In the genomic region with DNA sequence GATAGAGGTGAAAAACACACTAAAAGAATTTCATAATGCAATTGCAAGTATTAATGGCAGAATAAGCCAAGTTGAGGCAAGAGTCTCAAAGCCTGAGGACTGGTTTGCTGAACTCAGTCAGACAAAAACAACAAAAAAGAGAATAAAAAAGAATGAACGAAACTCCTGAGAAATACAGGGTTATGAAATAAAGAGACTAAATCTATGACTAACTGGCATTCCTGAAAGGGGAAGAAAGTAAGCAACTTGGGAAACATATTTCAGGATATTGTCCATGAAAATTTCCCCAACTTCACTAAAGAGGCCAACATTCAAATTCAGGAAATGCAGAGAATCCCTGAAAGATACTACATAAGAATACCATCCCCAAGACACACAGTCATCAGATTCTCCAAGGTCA, we compare ENCODE assay signal across 18 cellular contexts.
"Had no signal": no experiment of that assay in that cellular context is flagged by ENCODE, and none has a peak within 500 bp of the region (broad histone marks: within the 10 kb centered on the region; RNA-seq: fewer than 3 reads in every experiment).

No MANE protein-coding gene starts in this region.

- H3K36me3 Mint-ChIP-seq: activated naive CD4-positive, alpha-beta T cell treated with anti-CD3 and anti-CD28 coated beads, Interleukin-2, amount 10 ng/mL, durations not matched to agents 7 days and 5 days; immature natural killer cell; natural killer cell treated with Interleukin-12 subunit alpha and Interleukin-12 subunit beta and Interleukin-15 and Interleukin-18, amount 100 ng/mL, for 72 hours had no signal

- H3K27me3 Mint-ChIP-seq: activated B cell treated with CpG ODN at 0.5 μM for 24 hours; activated CD4-positive, alpha-beta T cell treated with anti-CD3 and anti-CD28 coated beads, Interleukin-2, amount 10 ng/mL, durations not matched to agents 24 days and 14 days; activated naive CD4-positive, alpha-beta T cell treated with anti-CD3 and anti-CD28 coated beads, Interleukin-2, amount 10 ng/mL, durations not matched to agents 7 days and 5 days; activated T-helper 17 cell treated with anti-CD3 and anti-CD28 coated beads, Interleukin-2, amount 50 U/mL, for 72 hours; natural killer cell treated with Interleukin-12 subunit alpha and Interleukin-12 subunit beta and Interleukin-15 and Interleukin-18, amount 100 ng/mL, for 72 hours; T-helper 17 cell had no signal

- ATAC-seq: activated T-helper 17 cell treated with anti-CD3 and anti-CD28 coated beads, Interleukin-2, amount 50 U/mL, for 72 hours; body of pancreas; left colon; natural killer cell treated with Interleukin-12 subunit alpha and Interleukin-12 subunit beta and Interleukin-15 and Interleukin-18, amount 100 ng/mL, for 72 hours; T-helper 17 cell had no signal

- H3K4me1 Mint-ChIP-seq: activated naive CD4-positive, alpha-beta T cell treated with anti-CD3 and anti-CD28 coated beads, Interleukin-2, amount 10 ng/mL, durations not matched to agents 7 days and 5 days had no signal

- H3K27me3 ChIP-seq: adrenal gland, body of pancreas, right lobe of liver, suprapubic skin, upper lobe of left lung had no signal

- DNase-seq: activated B cell treated with CpG ODN at 0.5 μM for 24 hours; activated CD4-positive, alpha-beta T cell treated with anti-CD3 and anti-CD28 coated beads, Interleukin-2, amount 10 ng/mL, durations not matched to agents 24 days and 14 days; activated naive CD4-positive, alpha-beta T cell treated with anti-CD3 and anti-CD28 coated beads, Interleukin-2, amount 10 ng/mL, durations not matched to agents 7 days and 5 days; activated T-cell treated with anti-CD3 and anti-CD28 coated beads for 4 hours; body of pancreas; immature natural killer cell; left colon; occipital lobe; psoas muscle; right lobe of liver; stimulated activated CD4-positive, alpha-beta T cell treated with anti-CD3 and anti-CD28 coated beads, Interleukin-12 subunit alpha, Interleukin-12 subunit beta, amount 100 ng/mL, for 4 hours; stimulated activated naive CD4-positive, alpha-beta T cell treated with Interleukin-2 at 50 U/mL for 16 hours; T-helper 17 cell; upper lobe of left lung had no signal

- H3K27ac ChIP-seq: adrenal gland, body of pancreas, psoas muscle, right lobe of liver, suprapubic skin, upper lobe of left lung had no signal

- H3K4me1 ChIP-seq: suprapubic skin had no signal

- H3K4me3 Mint-ChIP-seq: activated B cell treated with CpG ODN at 0.5 μM for 24 hours; activated CD4-positive, alpha-beta T cell treated with anti-CD3 and anti-CD28 coated beads, Interleukin-2, amount 10 ng/mL, durations not matched to agents 24 days and 14 days; activated naive CD4-positive, alpha-beta T cell treated with anti-CD3 and anti-CD28 coated beads, Interleukin-2, amount 10 ng/mL, durations not matched to agents 7 days and 5 days; activated T-helper 17 cell treated with anti-CD3 and anti-CD28 coated beads, Interleukin-2, amount 50 U/mL, for 72 hours; immature natural killer cell; natural killer cell treated with Interleukin-12 subunit alpha and Interleukin-12 subunit beta and Interleukin-15 and Interleukin-18, amount 100 ng/mL, for 72 hours; T-helper 17 cell had no signal

- H3K9me3 ChIP-seq: adrenal gland, body of pancreas, psoas muscle, right lobe of liver, suprapubic skin, upper lobe of left lung had no signal

- H3K9me3 Mint-ChIP-seq: activated B cell treated with CpG ODN at 0.5 μM for 24 hours; activated CD4-positive, alpha-beta T cell treated with anti-CD3 and anti-CD28 coated beads, Interleukin-2, amount 10 ng/mL, durations not matched to agents 24 days and 14 days; activated naive CD4-positive, alpha-beta T cell treated with anti-CD3 and anti-CD28 coated beads, Interleukin-2, amount 10 ng/mL, durations not matched to agents 7 days and 5 days; activated T-helper 17 cell treated with anti-CD3 and anti-CD28 coated beads, Interleukin-2, amount 50 U/mL, for 72 hours; immature natural killer cell; natural killer cell treated with Interleukin-12 subunit alpha and Interleukin-12 subunit beta and Interleukin-15 and Interleukin-18, amount 100 ng/mL, for 72 hours had no signal

- H3K4me3 ChIP-seq: adrenal gland, body of pancreas, psoas muscle, right lobe of liver, suprapubic skin, upper lobe of left lung had no signal

- H3K36me3 ChIP-seq: adrenal gland, right lobe of liver, suprapubic skin, upper lobe of left lung had no signal

- H3K27ac Mint-ChIP-seq: activated B cell treated with CpG ODN at 0.5 μM for 24 hours; activated CD4-positive, alpha-beta T cell treated with anti-CD3 and anti-CD28 coated beads, Interleukin-2, amount 10 ng/mL, durations not matched to agents 24 days and 14 days; activated naive CD4-positive, alpha-beta T cell treated with anti-CD3 and anti-CD28 coated beads, Interleukin-2, amount 10 ng/mL, durations not matched to agents 7 days and 5 days; activated T-helper 17 cell treated with anti-CD3 and anti-CD28 coated beads, Interleukin-2, amount 50 U/mL, for 72 hours; immature natural killer cell; natural killer cell treated with Interleukin-12 subunit alpha and Interleukin-12 subunit beta and Interleukin-15 and Interleukin-18, amount 100 ng/mL, for 72 hours; T-helper 17 cell had no signal
